Comparison of ENCODE assay signal across 8 cellular contexts in genomic region chr5:34915139-34915855, GRCh38.
A peak's percentile ranks its signal among the peaks of the same experiment; 100 is the strongest.
DNase-seq lines count a peak whose midpoint lies in the region; ATAC-seq and TF ChIP-seq lines count a peak whose summit lies in the region.

TSS of gene BRIX1 (plus strand) at chr5:34915711. CDS start at chr5:34915739, 28 bp downstream.
TSS of gene RAD1 (minus strand) at chr5:34915504. CDS start at chr5:34914892, 612 bp downstream.

- peak; percentile 98 for ATAC-seq in GM18868 (IDR thresholded peaks at IDR 0.05; ENCODE audit: unreplicated experiment)
- peak; percentile 99 for ATAC-seq in HG03103 (IDR thresholded peaks at IDR 0.05; ENCODE audit: low read depth, unreplicated experiment)

- peak; percentile 98 for DNase-seq in NCI-H2171 (lab: John Stamatoyannopoulos, UW)
- peak; percentile 97 for DNase-seq in UCSD-AML1 (lab: John Stamatoyannopoulos, UW; ENCODE audit: unreplicated experiment)
- DNase-seq in brain microvascular endothelial cell = peak; percentile 96
- DNase-seq in iPS DF 6.9 (ENCODE audit: low read depth, low spot score) = peak; percentile 88
- DNase-seq in skeletal muscle cell (ENCODE audit: low read depth) = peak; percentile 94

- H3K36me3 ChIP-seq in ACC112 (ENCODE audit: insufficient read depth, low read length) (peaks cover 21% of the 10 kb centered on the region), brain microvascular endothelial cell (replicated peaks) (peaks cover 10% of the 10 kb centered on the region), iPS DF 6.9 (ENCODE audit: control insufficient read depth, insufficient read depth, low read length) (no peaks in the 10 kb centered on the region; the same call in 1 of the 2 replicates)

- H3K27ac ChIP-seq in ACC112 (ENCODE audit: low read depth, low read length) = peak within 1 kb of the TSS; percentile 66
- H3K27ac ChIP-seq in brain microvascular endothelial cell = peak within 1 kb of the TSS; percentile 79
- no peak within 1 kb of the TSS for H3K27ac ChIP-seq in iPS DF 6.9 (ENCODE audit: low read length)

- H3K4me1 ChIP-seq in ACC112 (ENCODE audit: control insufficient read depth, insufficient read depth, low read length, unreplicated experiment) = peaks cover 14% of the 10 kb centered on the region
- peaks cover 2% of the 10 kb centered on the region; the same call in 1 of the 2 replicates for H3K4me1 ChIP-seq in iPS DF 6.9 (ENCODE audit: control insufficient read depth, insufficient read depth, low read length)

- no CpG with 5 or more reads among the region's 67 CpGs for WGBS in iPS DF 6.9 (ENCODE audit: insufficient coverage, insufficient read length)

- peaks cover 81% of the 10 kb centered on the region for H3K79me2 ChIP-seq in ACC112 (ENCODE audit: control insufficient read depth, insufficient read depth, low read length, unreplicated experiment)

- peak; percentile 21 for TF ChIP-seq CTCF in brain microvascular endothelial cell (IDR thresholded peaks at IDR 0.05; ENCODE audit: low read depth, low read length, missing control alignments)

- H3K27me3 ChIP-seq in ACC112 (ENCODE audit: insufficient read depth, low read length) = no peaks in the 10 kb centered on the region
- H3K27me3 ChIP-seq in brain microvascular endothelial cell (replicated peaks) = no peaks in the 10 kb centered on the region
- H3K27me3 ChIP-seq in iPS DF 6.9 (ENCODE audit: control insufficient read depth, insufficient read depth, low read length) = no peaks in the 10 kb centered on the region

- H3K4me3 ChIP-seq in ACC112 (ENCODE audit: low read depth, low read length) (peak within 1 kb of the TSS; percentile 84), brain microvascular endothelial cell (ENCODE audit: low read depth, low read length) (peak within 1 kb of the TSS; percentile 95), iPS DF 6.9 (ENCODE audit: low read length) (peak within 1 kb of the TSS; percentile 99), skeletal muscle cell (ENCODE audit: low read depth, low read length) (peak within 1 kb of the TSS; percentile 100)

- H3K9me3 ChIP-seq in iPS DF 6.9 (ENCODE audit: control insufficient read depth, insufficient read depth, low read length) = no peaks in the 10 kb centered on the region

- peak within 1 kb of the TSS; percentile 95 for H2AFZ ChIP-seq in ACC112 (ENCODE audit: low read length, unreplicated experiment)

- in situ Hi-C loops in brain microvascular endothelial cell (cut with HindIII; ENCODE audit: low pct_ligation_motif_present, low sequenced_read_pairs) = loop anchor here (25.0 kb wide), 1 partner anchor 428 kb away; no protein-coding TSS in a partner anchor
